Comparison of ENCODE assay signal across 8 cellular contexts in genomic region chr16:50547944-50548658, GRCh38. TPM values are rescaled to one million over a fixed set of nuclear protein-coding genes. Genes with fewer than 3 reads are reported as not detected.
A peak's percentile ranks its signal among the peaks of the same experiment; 100 is the strongest.
DNase-seq lines count a peak whose midpoint lies in the region; ATAC-seq and TF ChIP-seq lines count a peak whose summit lies in the region.

Gene NKD1, plus strand, starts transcription at chr16:50548396. Its CDS starts 158 bp downstream, at chr16:50548554.

- ATAC-seq in activated CD4-positive, CD25-positive, alpha-beta regulatory T cell treated with anti-CD3 and anti-CD28 coated beads, Interleukin-2, amount 50 U/mL, for 24 hours = peak; percentile 81 to 84
- ATAC-seq in central memory CD8-positive, alpha-beta T cell (replicated peaks; ENCODE audit: extremely low read depth, poor library complexity, severe bottlenecking) = peak; percentile 73
- peak; percentile 92 for ATAC-seq in left colon

- no peaks in the 10 kb centered on the region for H3K27me3 Mint-ChIP-seq in central memory CD8-positive, alpha-beta T cell

- CTCF ChIA-PET in GM10248 (lab: Yijun Ruan, JAX) (interaction anchor here (0.6 to 2.6 kb wide), 3 partner anchors 11 to 259 kb away, joined by 3 to 11 read pairs (median 4); no protein-coding TSS in a partner anchor), HEK293T (lab: Yijun Ruan, JAX) (no interaction called here)

- H3K36me3 Mint-ChIP-seq in central memory CD8-positive, alpha-beta T cell (ENCODE audit: insufficient read depth) = peaks cover 12% of the 10 kb centered on the region

- H3K27ac Mint-ChIP-seq in central memory CD8-positive, alpha-beta T cell (ENCODE audit: low read depth) = peak within 1 kb of the TSS; percentile 97

- POLR2A ChIA-PET in GM10248 (lab: Yijun Ruan, JAX) = no interaction called here
- POLR2A ChIA-PET in HEK293T (lab: Yijun Ruan, JAX) = no interaction called here

- no peak for TF ChIP-seq CTCF in GM10248 (IDR thresholded peaks at IDR 0.05; ENCODE audit: control extremely low read depth, extremely low read depth, low read depth, missing control alignments)

- peaks cover 23% of the 10 kb centered on the region for H3K4me1 Mint-ChIP-seq in central memory CD8-positive, alpha-beta T cell

- H3K4me3 Mint-ChIP-seq in central memory CD8-positive, alpha-beta T cell = peak within 1 kb of the TSS; percentile 90

- DNase-seq in GM10248 (ENCODE audit: extremely low spot score) = peak; percentile 94
- peak; percentile 93 for DNase-seq in HEK293T (ENCODE audit: extremely low spot score)
- DNase-seq in NCI-H1092 (lab: John Stamatoyannopoulos, UW) = peak; percentile 14
- DNase-seq in central memory CD8-positive, alpha-beta T cell (ENCODE audit: low spot score in 2 of 2) = peak; percentile 40 to 50
- peak; percentile 46 to 74 for DNase-seq in left colon
- peak; percentile 62 for DNase-seq in stimulated activated CD4-positive, alpha-beta T cell treated with anti-CD3 and anti-CD28 coated beads, Interleukin-1b, Interleukin-23, amount 100 ng/mL, for 48 hours
- DNase-seq in SHP77 treated with DMSO at 0.1 percent for 48 hours (lab: John Stamatoyannopoulos, UW) = no peak

- H3K9me3 Mint-ChIP-seq in central memory CD8-positive, alpha-beta T cell = no peaks in the 10 kb centered on the region

- intact Hi-C loops in left colon (cut with DNase I, micrococcal nuclease) = no loop called here

TF ChIP-seq in HEK293T, 16 proteins besides CTCF, POLR2A, EP300 and RAD21:
- TF ChIP-seq HDGF (IDR thresholded peaks at IDR 0.05; ENCODE audit: borderline replicate concordance) = no peak
- no peak for TF ChIP-seq ARNT (IDR thresholded peaks at IDR 0.05)
- no peak for TF ChIP-seq PKNOX1 (IDR thresholded peaks at IDR 0.05)
- TF ChIP-seq TARDBP (IDR thresholded peaks at IDR 0.05) = no peak
- no peak for TF ChIP-seq L3MBTL2 (conservative IDR thresholded peaks at IDR 0.05)
- TF ChIP-seq SP1 (IDR thresholded peaks at IDR 0.05) = no peak
- no peak for TF ChIP-seq FOXM1 (IDR thresholded peaks at IDR 0.05; ENCODE audit: borderline replicate concordance)
- no peak for TF ChIP-seq FOXK2 (IDR thresholded peaks at IDR 0.05)
- no peak for TF ChIP-seq LEF1 (IDR thresholded peaks at IDR 0.05; ENCODE audit: borderline replicate concordance)
- TF ChIP-seq BHLHE40 (IDR thresholded peaks at IDR 0.05; ENCODE audit: borderline replicate concordance) = no peak
- TF ChIP-seq FOXA1 (IDR thresholded peaks at IDR 0.05) = no peak
- TF ChIP-seq ELF4 (IDR thresholded peaks at IDR 0.05) = no peak
- TF ChIP-seq NFRKB (IDR thresholded peaks at IDR 0.05) = no peak
- TF ChIP-seq CTBP1 (IDR thresholded peaks at IDR 0.05; ENCODE audit: borderline replicate concordance) = no peak
- TF ChIP-seq SUZ12 (IDR thresholded peaks at IDR 0.05) = no peak
- no peak for TF ChIP-seq ZNF384 (IDR thresholded peaks at IDR 0.05)

RNA-seq across cellular contexts. Expression of gene NKD1, which starts in this region (rescaled TPM):
- 1 to 10 TPM; 1.6 to 5.6 TPM for total RNA-seq in left colon
